ENCODE assay signal across 24 cellular contexts in the genomic region with DNA sequence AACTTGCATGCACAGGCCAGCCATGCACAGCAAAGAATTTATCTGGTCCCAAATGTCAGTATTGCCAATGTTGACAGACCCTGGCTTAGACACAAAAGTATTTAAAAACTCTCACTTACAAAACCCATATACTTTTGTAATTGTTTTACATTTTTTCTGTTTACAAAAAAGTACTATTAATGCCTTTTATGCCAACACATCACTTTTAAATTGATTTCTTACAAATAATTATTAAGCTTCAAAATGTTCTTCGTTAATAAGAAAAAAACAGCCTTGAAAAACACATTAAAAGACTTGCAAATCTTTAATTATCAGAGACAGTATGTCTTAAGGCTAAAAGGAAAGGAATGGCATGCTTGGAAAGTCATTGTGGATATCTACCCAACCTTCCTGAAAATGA.
A peak's percentile ranks its signal among the peaks of the same experiment; 100 is the strongest.
DNase-seq lines count a peak whose midpoint lies in the region; ATAC-seq, FAIRE-seq and TF ChIP-seq lines count a peak whose summit lies in the region.
"Had no signal": no experiment of that assay in that cellular context is flagged by ENCODE, and none has a peak within 500 bp of the region (broad histone marks: within the 10 kb centered on the region; RNA-seq: fewer than 3 reads in every experiment).

No MANE protein-coding gene starts in this region.

- no peak for TF ChIP-seq RAD21 in HepG2 (CRISPR knock-in tag; IDR thresholded peaks at IDR 0.05)

- H3K9me3 ChIP-seq in HepG2 (ENCODE audit: low read length), result peaks cover 1% of the 10 kb centered on the region
- peaks cover 0 to 2% (median 0%) of the 10 kb centered on the region in 4 donors for H3K9me3 ChIP-seq in right lobe of liver
- H3K9me3 ChIP-seq in endodermal cell (ENCODE audit: control insufficient read depth, low read length), result no peaks in the 10 kb centered on the region
- H3K9me3 ChIP-seq: BE2C had no signal

- H3K9me3 Mint-ChIP-seq in endodermal cell, result peaks cover 13% of the 10 kb centered on the region
- H3K9me3 Mint-ChIP-seq in mesothelial cell of epicardium, result peaks cover 52% of the 10 kb centered on the region
- peaks cover 19% of the 10 kb centered on the region for H3K9me3 Mint-ChIP-seq in stimulated activated memory B cell treated with anti-CD40 and anti-IgM and Interleukin-4, amounts not matched to agents 10 μg/mL and 1 μg/mL and 100 μg/mL, for 72 hours

- H2AFZ ChIP-seq in HepG2 (ENCODE audit: low read length), result no peak overlapping the region
- H2AFZ ChIP-seq: GM23338 had no signal

- no peaks in the 10 kb centered on the region for H3K4me1 Mint-ChIP-seq in endodermal cell
- H3K4me1 Mint-ChIP-seq in mesothelial cell of epicardium, result peaks cover 16% of the 10 kb centered on the region
- no peaks in the 10 kb centered on the region for H3K4me1 Mint-ChIP-seq in stimulated activated memory B cell treated with anti-CD40 and anti-IgM and Interleukin-4, amounts not matched to agents 10 μg/mL and 1 μg/mL and 100 μg/mL, for 72 hours
- H3K4me1 Mint-ChIP-seq: CD14-positive monocyte; CD8-positive, alpha-beta memory T cell; GM23338; H9 had no signal

- H3K9ac ChIP-seq in HepG2 (ENCODE audit: insufficient read depth, low read depth, low read length) (no peak overlapping the region), endodermal cell (ENCODE audit: extremely low read depth, low read length, poor library complexity, severe bottlenecking) (no peak overlapping the region)
- H3K9ac ChIP-seq: BLaER1 treated with 17β-estradiol and CSF1 and Interleukin-3, amounts not matched to agents 10 nM and 100 nM had no signal

- in situ Hi-C loops in HepG2 (cut with HindIII; ENCODE audit: extremely low pct_ligation_motif_present, low pct_unique_long_range_greater_than_20kb), result no loop called here

- H3K27ac Mint-ChIP-seq in endodermal cell (no peak overlapping the region), mesothelial cell of epicardium (peak overlapping the region; percentile 59)
- no peak overlapping the region for H3K27ac Mint-ChIP-seq in stimulated activated memory B cell treated with anti-CD40 and anti-IgM and Interleukin-4, amounts not matched to agents 10 μg/mL and 1 μg/mL and 100 μg/mL, for 72 hours
- H3K27ac Mint-ChIP-seq: CD14-positive monocyte; CD4-positive, alpha-beta T cell; CD8-positive, alpha-beta memory T cell; GM23338; H9 had no signal

- ATAC-seq in HepG2, result no peak
- no peak for ATAC-seq in right lobe of liver
- no peak for ATAC-seq in GM21717 (IDR thresholded peaks at IDR 0.05; ENCODE audit: unreplicated experiment)
- ATAC-seq in stimulated activated memory B cell treated with anti-CD40 and anti-IgM and Interleukin-4, amounts not matched to agents 10 μg/mL and 1 μg/mL and 100 μg/mL, for 72 hours, result no peak
- ATAC-seq: GM12878, GM23338, HCT116 had no signal

- H3K36me3 Mint-ChIP-seq in endodermal cell (ENCODE audit: low read depth) (no peaks in the 10 kb centered on the region), mesothelial cell of epicardium (peaks cover 9% of the 10 kb centered on the region)
- H3K36me3 Mint-ChIP-seq in stimulated activated memory B cell treated with anti-CD40 and anti-IgM and Interleukin-4, amounts not matched to agents 10 μg/mL and 1 μg/mL and 100 μg/mL, for 72 hours, result no peaks in the 10 kb centered on the region
- H3K36me3 Mint-ChIP-seq: CD14-positive monocyte had no signal

- no peaks in the 10 kb centered on the region for H4K20me1 ChIP-seq in HepG2 (ENCODE audit: insufficient read depth, low read length)
- H4K20me1 ChIP-seq: BLaER1 treated with 17β-estradiol and CSF1 and Interleukin-3, amounts not matched to agents 10 nM and 100 nM had no signal

- POLR2A ChIA-PET in HepG2 (lab: Yijun Ruan, JAX), result no interaction called here

- H3K27me3 Mint-ChIP-seq in endodermal cell (ENCODE audit: insufficient read depth), result peaks cover 6% of the 10 kb centered on the region
- H3K27me3 Mint-ChIP-seq in mesothelial cell of epicardium (ENCODE audit: low read depth), result peaks cover 2% of the 10 kb centered on the region
- H3K27me3 Mint-ChIP-seq in stimulated activated memory B cell treated with anti-CD40 and anti-IgM and Interleukin-4, amounts not matched to agents 10 μg/mL and 1 μg/mL and 100 μg/mL, for 72 hours, result no peaks in the 10 kb centered on the region

- intact Hi-C loops in HepG2 (cut with micrococcal nuclease; ENCODE audit: unreplicated experiment), result no loop called here
- intact Hi-C loops in right lobe of liver (cut with DNase I), result no loop called here

- DNase-seq in HepG2 (ENCODE audit: low spot score) (no peak), right lobe of liver (no peak), endodermal cell (no peak), mesothelial cell of epicardium (ENCODE audit: low spot score in 2 of 2, unreplicated experiment in 2 of 2) (no peak), cerebellar nuclear complex (lab: John Stamatoyannopoulos, UW) (no peak)
- DNase-seq: ACHN; AML-193; BE2C; CD4-positive, alpha-beta T cell; CD8-positive, alpha-beta memory T cell; DMS 273 treated with DMSO at 0.1 percent for 48 hours; DMS79; GDM1; H9 had no signal

- H3K4me2 ChIP-seq in HepG2 (ENCODE audit: low read depth, low read length), result no peak overlapping the region
- H3K4me2 ChIP-seq: GM23338 had no signal

- H3K4me3 ChIP-seq in HepG2 (replicated peaks in 1 of 3; ENCODE audit: insufficient read depth in 1 of 3, low read depth in 2 of 3, low read length in 3 of 3) (no peak overlapping the region), right lobe of liver (no peak overlapping the region), endodermal cell (ENCODE audit: low read length) (no peak overlapping the region)
- H3K4me3 ChIP-seq: BLaER1 treated with 17β-estradiol and CSF1 and Interleukin-3, amounts not matched to agents 10 nM and 100 nM; GM12878; GM23338 had no signal

- H3K36me3 ChIP-seq in HepG2 (replicated peaks in 1 of 2; ENCODE audit: control insufficient read depth in 1 of 2, insufficient read depth in 2 of 2, low read length in 2 of 2), result no peaks in the 10 kb centered on the region
- H3K36me3 ChIP-seq in right lobe of liver, result no peaks in the 10 kb centered on the region
- no peaks in the 10 kb centered on the region for H3K36me3 ChIP-seq in endodermal cell (ENCODE audit: control insufficient read depth, insufficient read depth, low read length)
- H3K36me3 ChIP-seq: BE2C; BLaER1 treated with 17β-estradiol and CSF1 and Interleukin-3, amounts not matched to agents 10 nM and 100 nM had no signal

- 0% methylated on average over 1 of the region's 1 CpG for WGBS in HepG2 (ENCODE audit: low lambda C conversion rate)
- 29% methylated on average over 1 of the region's 1 CpG for WGBS in right lobe of liver (ENCODE audit: insufficient coverage, low coverage, low lambda C conversion rate, missing lambda C conversion rate)
- 86% methylated on average over 1 of the region's 1 CpG; no CpG with 5 or more reads in 1 of the 2 experiments for WGBS in endodermal cell (ENCODE audit: insufficient coverage in 1 of 2, insufficient read length in 1 of 2), 2 experiments

- H3K79me2 ChIP-seq in HepG2 (ENCODE audit: insufficient read depth, low read length), result no peaks in the 10 kb centered on the region

- BruUV-seq in HepG2 (replicated peaks; lab: Mats Ljungman, UMichigan), result no TSS peak

- H3K27ac ChIP-seq in HepG2 (ENCODE audit: extremely low read length, insufficient read depth, low read length) (no peak overlapping the region), right lobe of liver (no peak overlapping the region), endodermal cell (ENCODE audit: low read depth, low read length) (no peak overlapping the region)
- H3K27ac ChIP-seq: 22Rv1; BLaER1 treated with 17β-estradiol and CSF1 and Interleukin-3, amounts not matched to agents 10 nM and 100 nM had no signal

- H3K27me3 ChIP-seq in HepG2 (ENCODE audit: control insufficient read depth in 1 of 2, insufficient read depth in 2 of 2, low read length in 2 of 2) (peaks cover 0 to 25% of the 10 kb centered on the region in 2 experiments; a peak in 1 of 5 replicates), right lobe of liver (no peaks in the 10 kb centered on the region), endodermal cell (ENCODE audit: control insufficient read depth, insufficient read depth, low read length, poor library complexity, severe bottlenecking) (no peaks in the 10 kb centered on the region)
- H3K27me3 ChIP-seq: BLaER1 treated with 17β-estradiol and CSF1 and Interleukin-3, amounts not matched to agents 10 nM and 100 nM had no signal

- TF ChIP-seq POLR2A in HepG2 (IDR thresholded peaks at IDR 0.05; ENCODE audit: insufficient read depth in 1 of 2, low read depth in 2 of 2, low read length in 2 of 2) (no peak), right lobe of liver (IDR thresholded peaks at IDR 0.05) (no peak)

- CTCF ChIA-PET in HepG2 (lab: Yijun Ruan, JAX; ENCODE audit: low intra/inter-chr PET ratio, low total read pairs), result no interaction called here

- H3K4me1 ChIP-seq in HepG2 (ENCODE audit: insufficient read depth, low read length), result no peaks in the 10 kb centered on the region
- no peaks in the 10 kb centered on the region for H3K4me1 ChIP-seq in right lobe of liver
- no peaks in the 10 kb centered on the region for H3K4me1 ChIP-seq in endodermal cell (ENCODE audit: control insufficient read depth, insufficient read depth, low read length)
- H3K4me1 ChIP-seq: BE2C had no signal

- H3K4me3 Mint-ChIP-seq in endodermal cell, result no peak overlapping the region
- H3K4me3 Mint-ChIP-seq in mesothelial cell of epicardium, result no peak overlapping the region
- H3K4me3 Mint-ChIP-seq in stimulated activated memory B cell treated with anti-CD40 and anti-IgM and Interleukin-4, amounts not matched to agents 10 μg/mL and 1 μg/mL and 100 μg/mL, for 72 hours, result no peak overlapping the region
- H3K4me3 Mint-ChIP-seq: CD14-positive monocyte; CD4-positive, alpha-beta T cell; CD8-positive, alpha-beta memory T cell; GM23338; H9 had no signal

- TF ChIP-seq EP300 in HepG2 (IDR thresholded peaks at IDR 0.05; ENCODE audit: low read depth in 2 of 2, low read length in 2 of 2) (no peak), HepG2 (CRISPR knock-in tag; IDR thresholded peaks at IDR 0.05; ENCODE audit: borderline replicate concordance) (no peak)

- TF ChIP-seq CTCF in HepG2 (CRISPR knock-in tag; IDR thresholded peaks at IDR 0.05), result no peak
- no peak for TF ChIP-seq CTCF in right lobe of liver (IDR thresholded peaks at IDR 0.05)
- peak; percentile 10 for TF ChIP-seq CTCF in endodermal cell (conservative IDR thresholded peaks at IDR 0.05)
- no peak for TF ChIP-seq CTCF in mesothelial cell of epicardium (IDR thresholded peaks at IDR 0.05; ENCODE audit: unreplicated experiment)

- FAIRE-seq in HepG2 (lab: Jason Lieb, UNC), result no peak
- FAIRE-seq: A204.1, D721Med, GM12878 had no signal

TF ChIP-seq in HepG2, 621 proteins besides CTCF, POLR2A, EP300 and RAD21 (continues in another document):
- TF ChIP-seq ZNF143 (CRISPR knock-in tag; IDR thresholded peaks at IDR 0.05), result no peak
- 0 out of 2 replicates have a peak, but pooled peaks have one; percentile 42 for TF ChIP-seq MAFF (IDR thresholded peaks at IDR 0.05; ENCODE audit: low read depth, low read length)
- no peak for TF ChIP-seq ZNF605 (CRISPR knock-in tag; IDR thresholded peaks at IDR 0.05)
- TF ChIP-seq RARA (CRISPR knock-in tag; IDR thresholded peaks at IDR 0.05), result no peak
- no peak for TF ChIP-seq PHF20 (CRISPR knock-in tag; IDR thresholded peaks at IDR 0.05)
- peak in 1 of 2 experiments; percentile 64; a peak in 2 of 4 replicates for TF ChIP-seq MAFK (conservative IDR thresholded peaks at IDR 0.05 in 1 of 2, IDR thresholded peaks at IDR 0.05 in 1 of 2; ENCODE audit: low read length in 2 of 2)
- TF ChIP-seq ZBTB42 (CRISPR knock-in tag; IDR thresholded peaks at IDR 0.05), result no peak
